17 cellular contexts compared by ENCODE assay signal in genomic region chr3:13251166-13251892, GRCh38.
"Had no signal": no experiment of that assay in that cellular context is flagged by ENCODE, and none has a peak within 500 bp of the region (broad histone marks: within the 10 kb centered on the region; RNA-seq: fewer than 3 reads in every experiment).

No MANE protein-coding gene starts in this region.

- ATAC-seq: activated CD8-positive, alpha-beta memory T cell treated with anti-CD3 and anti-CD28 coated beads, Interleukin-2, amount 10 ng/mL, durations not matched to agents 7 days and 5 days; stimulated activated naive CD8-positive, alpha-beta T cell treated with anti-CD3 and anti-CD28 coated beads, Interleukin-15, amount 100 ng/mL, for 72 hours; T-helper 17 cell had no signal

- H3K9me3 ChIP-seq: heart left ventricle, suprapubic skin, transverse colon, uterus had no signal

- DNase-seq: activated CD4-positive, alpha-beta T cell treated with anti-CD3 and anti-CD28 coated beads, Interleukin-2, amount 50 U/mL, for 4 hours; activated CD8-positive, alpha-beta memory T cell treated with anti-CD3 and anti-CD28 coated beads, Interleukin-2, amount 10 ng/mL, durations not matched to agents 7 days and 5 days; activated naive CD8-positive, alpha-beta T cell treated with anti-CD3 and anti-CD28 coated beads for 36 hours; amniotic stem cell; foreskin melanocyte; immature natural killer cell; stimulated activated CD4-positive, alpha-beta T cell treated with anti-CD3 and anti-CD28 coated beads, Interleukin-15, amount 100 ng/mL, for 24 hours; stimulated activated CD4-positive, alpha-beta T cell treated with anti-CD3 and anti-CD28 coated beads, Interleukin-2, amount 100 ng/mL, for 48 hours; stimulated activated naive CD8-positive, alpha-beta T cell treated with anti-CD3 and anti-CD28 coated beads, Interleukin-15, amount 100 ng/mL, for 72 hours; T-helper 17 cell; transverse colon; uterus; WERI-Rb-1 had no signal

- H3K36me3 ChIP-seq: cardiac muscle cell, heart left ventricle, suprapubic skin, transverse colon, uterus, WERI-Rb-1 had no signal

- H3K4me1 ChIP-seq: suprapubic skin, transverse colon, uterus had no signal

- H3K27me3 ChIP-seq: cardiac muscle cell, transverse colon, uterus had no signal

- H3K4me3 ChIP-seq: cardiac muscle cell, heart left ventricle, skin epidermis, suprapubic skin, transverse colon, uterus had no signal

- H3K27ac ChIP-seq: cardiac muscle cell, skin epidermis, suprapubic skin, transverse colon, uterus, WERI-Rb-1 had no signal
